12 cellular contexts compared by ENCODE assay signal in the genomic region with DNA sequence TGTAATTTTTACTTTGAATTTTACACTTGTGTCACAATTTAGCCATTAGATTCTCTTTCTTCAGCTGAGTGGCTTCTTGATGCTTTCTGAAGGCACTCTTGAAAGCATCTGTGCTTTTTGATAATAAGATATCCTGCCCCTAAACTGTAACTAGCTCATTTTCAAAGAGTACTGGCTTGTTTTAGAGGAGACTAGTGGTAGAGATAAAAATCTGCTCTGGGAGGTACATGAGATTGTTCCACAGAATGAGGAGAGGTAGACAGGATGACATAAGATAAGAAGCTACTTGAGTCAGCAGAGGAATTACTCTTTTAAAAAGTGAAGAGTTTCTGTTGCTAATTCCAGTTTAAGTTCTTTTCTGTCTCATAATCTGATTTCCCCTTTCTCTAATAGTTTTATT.
"Had no signal": no experiment of that assay in that cellular context is flagged by ENCODE, and none has a peak within 500 bp of the region (broad histone marks: within the 10 kb centered on the region; RNA-seq: fewer than 3 reads in every experiment).

No MANE protein-coding gene starts in this region.

- DNase-seq: activated naive CD4-positive, alpha-beta T cell; activated T-cell treated with anti-CD3 and anti-CD28 coated beads, Interleukin-2, amount 50 U/mL, for 48 hours; amygdala; cerebellar nuclear complex; dermis blood vessel endothelial cell; retina; stimulated activated CD4-positive, alpha-beta T cell treated with anti-CD3 and anti-CD28 coated beads, Interleukin-15, amount 100 ng/mL, for 24 hours; stimulated activated CD4-positive, alpha-beta T cell treated with anti-CD3 and anti-CD28 coated beads, Interleukin-4, amount 100 ng/mL, for 24 hours; thyroid gland had no signal

- H3K4me1 ChIP-seq: neural progenitor cell had no signal

- H3K27me3 ChIP-seq: neural progenitor cell, thyroid gland had no signal

- H3K36me3 ChIP-seq: neural progenitor cell, thyroid gland had no signal

- H3K4me3 Mint-ChIP-seq: brain, neural progenitor cell had no signal

- H3K27me3 Mint-ChIP-seq: brain had no signal

- H3K9me3 ChIP-seq: thyroid gland had no signal

- ATAC-seq: esophagus mucosa had no signal

- H3K9ac ChIP-seq: neural progenitor cell had no signal

- H3K27ac ChIP-seq: neural progenitor cell, thyroid gland had no signal

- H3K9me3 Mint-ChIP-seq: neural progenitor cell had no signal

- H3K27ac Mint-ChIP-seq: brain, neural progenitor cell had no signal

- H3K4me3 ChIP-seq: neural progenitor cell, thyroid gland had no signal
